Comparison of ENCODE assay signal across 1 cellular context in genomic region chr2:54597153-54597827, GRCh38.
TF ChIP-seq lines count a peak whose summit lies in the region.

No MANE protein-coding gene starts in this region.

TF ChIP-seq in HepG2, 621 proteins besides CTCF, POLR2A, EP300 and RAD21 (continued from another document):
- TF ChIP-seq ZNF770 (CRISPR knock-in tag; IDR thresholded peaks at IDR 0.05) (no peak), RBM22 (optimal IDR thresholded peaks at IDR 0.05; ENCODE audit: low read length) (peak; percentile 96)
